23 cellular contexts compared by ENCODE assay signal in the genomic region with DNA sequence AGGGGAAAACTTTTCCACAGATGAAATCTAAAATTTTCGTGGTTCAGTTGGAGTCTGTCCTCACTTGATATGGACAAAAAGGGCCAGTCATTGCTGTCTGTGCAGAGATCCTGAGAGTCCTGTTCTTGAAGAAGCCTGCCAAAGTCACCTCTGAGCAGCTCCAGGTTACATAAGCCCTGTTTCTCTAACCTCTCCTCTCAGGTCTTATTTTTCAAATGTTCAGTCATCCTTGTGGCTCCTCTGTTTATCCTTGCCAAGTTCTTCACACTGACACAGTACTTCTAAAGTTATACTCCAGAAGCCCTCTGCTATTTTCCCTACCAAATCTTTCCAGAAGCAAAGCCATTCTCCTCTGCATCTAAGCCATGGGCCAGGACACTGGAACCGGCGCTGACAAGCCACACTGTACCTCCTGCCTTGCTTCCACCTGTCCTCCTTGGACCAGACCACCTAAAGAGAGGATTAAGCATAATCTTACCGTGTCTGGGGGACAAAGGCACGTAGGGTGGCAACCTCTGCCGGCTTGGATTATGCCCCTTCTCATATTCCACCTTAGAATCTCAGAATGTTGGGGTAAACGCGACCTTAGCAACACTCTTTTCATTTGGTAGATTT.
DNase-seq lines count a peak whose midpoint lies in the region; TF ChIP-seq lines count a peak whose summit lies in the region.
"Had no signal": no experiment of that assay in that cellular context is flagged by ENCODE, and none has a peak within 500 bp of the region (broad histone marks: within the 10 kb centered on the region; RNA-seq: fewer than 3 reads in every experiment).

No MANE protein-coding gene starts in this region.

- H3K27ac Mint-ChIP-seq in chondrocyte (ENCODE audit: unreplicated experiment): peak overlapping the region; percentile 23
- no peak overlapping the region for H3K27ac Mint-ChIP-seq in activated CD4-positive, alpha-beta T cell treated with anti-CD3 and anti-CD28 coated beads, Interleukin-2, amount 10 ng/mL, durations not matched to agents 24 days and 14 days
- H3K27ac Mint-ChIP-seq: CD8-positive, alpha-beta memory T cell; stimulated activated naive B cell treated with anti-CD40 and anti-IgM and Interleukin-4, amounts not matched to agents 10 μg/mL and 1 μg/mL and 100 μg/mL, for 72 hours had no signal

- H3K36me3 Mint-ChIP-seq in chondrocyte (ENCODE audit: low read depth): peaks cover 3% of the 10 kb centered on the region
- H3K36me3 Mint-ChIP-seq in activated CD4-positive, alpha-beta T cell treated with anti-CD3 and anti-CD28 coated beads, Interleukin-2, amount 10 ng/mL, durations not matched to agents 24 days and 14 days (ENCODE audit: low read depth): no peaks in the 10 kb centered on the region

- peaks cover 28% of the 10 kb centered on the region for H3K4me1 ChIP-seq in SJCRH30
- peaks cover 26% of the 10 kb centered on the region for H3K4me1 ChIP-seq in osteoblast (ENCODE audit: insufficient read depth, low read length)
- peaks cover 5 to 32% of the 10 kb centered on the region in 2 donors for H3K4me1 ChIP-seq in thyroid gland
- H3K4me1 ChIP-seq in left ventricle myocardium inferior: peaks cover 59% of the 10 kb centered on the region
- H3K4me1 ChIP-seq: colonic mucosa, parathyroid adenoma, Peyer's patch had no signal

- H3K4me3 Mint-ChIP-seq in chondrocyte (ENCODE audit: unreplicated experiment): no peak overlapping the region
- no peak overlapping the region for H3K4me3 Mint-ChIP-seq in activated CD4-positive, alpha-beta T cell treated with anti-CD3 and anti-CD28 coated beads, Interleukin-2, amount 10 ng/mL, durations not matched to agents 24 days and 14 days
- H3K4me3 Mint-ChIP-seq: CD8-positive, alpha-beta memory T cell; naive thymus-derived CD8-positive, alpha-beta T cell; stimulated activated naive B cell treated with anti-CD40 and anti-IgM and Interleukin-4, amounts not matched to agents 10 μg/mL and 1 μg/mL and 100 μg/mL, for 72 hours had no signal

- no peak for TF ChIP-seq CTCF in chondrocyte (IDR thresholded peaks at IDR 0.05)
- TF ChIP-seq CTCF in osteoblast (IDR thresholded peaks at IDR 0.05; ENCODE audit: extremely low read depth, low read depth, low read length): no peak
- no peak for TF ChIP-seq CTCF in thyroid gland (IDR thresholded peaks at IDR 0.05)
- TF ChIP-seq CTCF in left ventricle myocardium inferior (IDR thresholded peaks at IDR 0.05; ENCODE audit: borderline replicate concordance): no peak

- H3K27me3 Mint-ChIP-seq in chondrocyte (ENCODE audit: low read depth): no peaks in the 10 kb centered on the region
- peaks cover 6% of the 10 kb centered on the region for H3K27me3 Mint-ChIP-seq in activated CD4-positive, alpha-beta T cell treated with anti-CD3 and anti-CD28 coated beads, Interleukin-2, amount 10 ng/mL, durations not matched to agents 24 days and 14 days
- H3K27me3 Mint-ChIP-seq: naive thymus-derived CD8-positive, alpha-beta T cell; stimulated activated naive B cell treated with anti-CD40 and anti-IgM and Interleukin-4, amounts not matched to agents 10 μg/mL and 1 μg/mL and 100 μg/mL, for 72 hours had no signal

- WGBS in thyroid gland, 2 donors: 64 to 67% methylated on average over 8 of the region's 8 CpGs

- peak overlapping the region; percentile 41; the same call in 1 of the 2 replicates for H3K27ac ChIP-seq in SJCRH30
- H3K27ac ChIP-seq in osteoblast (ENCODE audit: low read depth, low read length): peak overlapping the region; percentile 21
- H3K27ac ChIP-seq in thyroid gland: peak overlapping the region; percentile 51 to 72 (median 69)
- no peak overlapping the region for H3K27ac ChIP-seq in left ventricle myocardium inferior (replicated peaks)
- H3K27ac ChIP-seq: body of pancreas, colonic mucosa, KMS-11, parathyroid adenoma, Peyer's patch, testis had no signal

- peak; percentile 64 to 82 for DNase-seq in SJCRH30
- DNase-seq in chondrocyte (ENCODE audit: low spot score): no peak
- DNase-seq in osteoblast (ENCODE audit: insufficient read length, low spot score, missing footprints): no peak
- peak; percentile 56 to 57 for DNase-seq in thyroid gland
- DNase-seq in activated CD4-positive, alpha-beta T cell treated with anti-CD3 and anti-CD28 coated beads, Interleukin-2, amount 10 ng/mL, durations not matched to agents 24 days and 14 days: no peak
- DNase-seq in middle frontal gyrus (ENCODE audit: extremely low spot score, low spot score): no peak
- no peak for DNase-seq in left ventricle myocardium inferior
- DNase-seq: activated CD4-positive, alpha-beta T cell treated with anti-CD3 and anti-CD28 coated beads, Interleukin-2, amount 50 U/mL, for 48 hours; activated CD8-positive, alpha-beta memory T cell treated with anti-CD3 and anti-CD28 coated beads, Interleukin-2, amount 50 U/mL, for 48 hours; body of pancreas; CD8-positive, alpha-beta memory T cell; colonic mucosa; naive thymus-derived CD8-positive, alpha-beta T cell; NCI-H1048; NCI-H2081; NCI-H446 treated with DMSO at 0.1 percent for 48 hours; NK-92 treated with Interleukin-12 subunit alpha and Interleukin-12 subunit beta, amount 100 ng/mL, for 24 hours; Peyer's patch; stimulated activated CD4-positive, alpha-beta T cell treated with anti-CD3 and anti-CD28 coated beads, Interleukin-2, amount 100 ng/mL, for 24 hours; stimulated activated naive B cell treated with anti-CD40 and anti-IgM and Interleukin-4, amounts not matched to agents 10 μg/mL and 1 μg/mL and 100 μg/mL, for 72 hours; testis had no signal

- no peaks in the 10 kb centered on the region for H3K27me3 ChIP-seq in SJCRH30
- no peaks in the 10 kb centered on the region for H3K27me3 ChIP-seq in osteoblast (ENCODE audit: insufficient read depth, low read length)
- H3K27me3 ChIP-seq in thyroid gland: no peaks in the 10 kb centered on the region
- no peaks in the 10 kb centered on the region for H3K27me3 ChIP-seq in left ventricle myocardium inferior (ENCODE audit: low read depth)
- H3K27me3 ChIP-seq: body of pancreas, colonic mucosa, Peyer's patch, testis had no signal

- H3K4me2 ChIP-seq in osteoblast (ENCODE audit: insufficient read depth, low read length): peak overlapping the region; percentile 29
- H3K4me2 ChIP-seq: KMS-11 had no signal

- H2AFZ ChIP-seq in osteoblast (ENCODE audit: low read length): no peak overlapping the region
- H2AFZ ChIP-seq: parathyroid adenoma had no signal

- H3K36me3 ChIP-seq in SJCRH30: no peaks in the 10 kb centered on the region
- no peaks in the 10 kb centered on the region for H3K36me3 ChIP-seq in osteoblast (ENCODE audit: insufficient read depth, low read length)
- H3K36me3 ChIP-seq in thyroid gland: no peaks in the 10 kb centered on the region
- no peaks in the 10 kb centered on the region for H3K36me3 ChIP-seq in left ventricle myocardium inferior
- H3K36me3 ChIP-seq: colonic mucosa, Peyer's patch had no signal

- no peaks in the 10 kb centered on the region for H3K9me3 ChIP-seq in SJCRH30 (replicated peaks)
- H3K9me3 ChIP-seq in osteoblast (ENCODE audit: low read depth, low read length): no peaks in the 10 kb centered on the region
- no peaks in the 10 kb centered on the region for H3K9me3 ChIP-seq in thyroid gland
- H3K9me3 ChIP-seq in left ventricle myocardium inferior (replicated peaks): no peaks in the 10 kb centered on the region
- H3K9me3 ChIP-seq: body of pancreas, colonic mucosa, Peyer's patch, testis had no signal

- H3K4me1 Mint-ChIP-seq in chondrocyte (ENCODE audit: low read depth): peaks cover 41% of the 10 kb centered on the region
- peaks cover 2% of the 10 kb centered on the region for H3K4me1 Mint-ChIP-seq in activated CD4-positive, alpha-beta T cell treated with anti-CD3 and anti-CD28 coated beads, Interleukin-2, amount 10 ng/mL, durations not matched to agents 24 days and 14 days

- peaks cover 5% of the 10 kb centered on the region for H3K9me3 Mint-ChIP-seq in chondrocyte (ENCODE audit: low read depth)
- peaks cover 7% of the 10 kb centered on the region for H3K9me3 Mint-ChIP-seq in activated CD4-positive, alpha-beta T cell treated with anti-CD3 and anti-CD28 coated beads, Interleukin-2, amount 10 ng/mL, durations not matched to agents 24 days and 14 days
- H3K9me3 Mint-ChIP-seq: CD8-positive, alpha-beta memory T cell had no signal

- intact Hi-C loops in thyroid gland (cut with DNase I): no loop called here
- intact Hi-C loops in activated CD4-positive, alpha-beta T cell treated with anti-CD3 and anti-CD28 coated beads, Interleukin-2, amount 10 ng/mL, durations not matched to agents 24 days and 14 days (cut with micrococcal nuclease): no loop called here
- intact Hi-C loops in left ventricle myocardium inferior (cut with micrococcal nuclease): no loop called here

- no peak for TF ChIP-seq POLR2A in thyroid gland (IDR thresholded peaks at IDR 0.05)

- H4K20me1 ChIP-seq in osteoblast (ENCODE audit: insufficient read depth, low read length): peaks cover 6% of the 10 kb centered on the region

- H3K79me2 ChIP-seq in osteoblast (ENCODE audit: insufficient read depth, low read length): peaks cover 9% of the 10 kb centered on the region

- H3K4me3 ChIP-seq in SJCRH30: 0 out of 2 replicates have a peak overlapping the region, but pooled peaks have one; percentile 1
- no peak overlapping the region for H3K4me3 ChIP-seq in osteoblast (ENCODE audit: insufficient read depth, low read length)
- no peak overlapping the region for H3K4me3 ChIP-seq in thyroid gland (replicated peaks in 1 of 3)
- no peak overlapping the region for H3K4me3 ChIP-seq in left ventricle myocardium inferior
- H3K4me3 ChIP-seq: body of pancreas, colonic mucosa, Peyer's patch, testis had no signal

Comparison
In these comparisons a context has a peak if more than half of its experiments do, and no peak if none do; other contexts are left out.
1. DNase-seq: peak in SJCRH30 (2 of 2) and thyroid gland (2 of 2); none in chondrocyte (single experiment), osteoblast (single experiment), activated CD4-positive, alpha-beta T cell treated with anti-CD3 and anti-CD28 coated beads, Interleukin-2, amount 10 ng/mL, durations not matched to agents 24 days and 14 days (single experiment), middle frontal gyrus (single experiment) and left ventricle myocardium inferior (single experiment).